ENCODE assay signal across 9 cellular contexts in the genomic region with DNA sequence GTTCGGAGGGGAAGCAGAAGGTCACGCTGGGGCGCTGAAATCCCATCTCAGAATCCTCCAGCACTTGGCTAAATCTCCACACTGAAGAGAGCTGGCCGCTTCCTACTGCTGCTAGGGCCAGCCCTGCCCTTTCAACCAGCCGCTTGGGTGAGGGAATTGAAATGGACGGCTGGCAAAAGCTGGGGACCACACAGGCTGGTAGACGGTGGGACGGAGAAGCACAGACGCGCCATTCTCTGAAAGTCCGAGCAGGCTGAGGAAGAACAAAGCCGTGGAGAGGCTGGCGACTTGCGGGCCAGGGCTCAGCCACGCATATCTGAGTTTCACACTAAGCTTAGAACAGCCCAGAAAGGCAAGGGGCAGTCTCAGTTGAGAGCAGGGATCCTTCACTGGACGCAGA. TPM values are rescaled to one million over a fixed set of nuclear protein-coding genes. Genes with fewer than 3 reads are reported as not detected.
A peak's percentile ranks its signal among the peaks of the same experiment; 100 is the strongest.
DNase-seq lines count a peak whose midpoint lies in the region; ATAC-seq and TF ChIP-seq lines count a peak whose summit lies in the region.
"Had no signal": no experiment of that assay in that cellular context is flagged by ENCODE, and none has a peak within 500 bp of the region (broad histone marks: within the 10 kb centered on the region; RNA-seq: fewer than 3 reads in every experiment).

No MANE protein-coding gene starts in this region.

- peaks cover 78% of the 10 kb centered on the region for H3K4me1 Mint-ChIP-seq in activated B cell treated with CpG ODN at 0.5 μM for 24 hours

- H3K27ac Mint-ChIP-seq in activated B cell treated with CpG ODN at 0.5 μM for 24 hours: peak overlapping the region; percentile 73

- H3K9me3 Mint-ChIP-seq in activated B cell treated with CpG ODN at 0.5 μM for 24 hours: no peaks in the 10 kb centered on the region

- ATAC-seq in activated B cell treated with CpG ODN at 0.5 μM for 24 hours (ENCODE audit: low read depth) (no peak), GM21825 (IDR thresholded peaks at IDR 0.05; ENCODE audit: unreplicated experiment) (no peak), GM21423 (IDR thresholded peaks at IDR 0.05; ENCODE audit: unreplicated experiment) (no peak)

- POLR2A ChIA-PET in activated B cell treated with CpG ODN at 0.5 μM for 24 hours (lab: Charles Lee): interaction anchor here (0.6 to 27.8 kb wide), 8 partner anchors 10 to 692 kb away, joined by 3 to 1194 read pairs (median 4); a partner anchor contains a TSS

- intact Hi-C loops in activated B cell treated with CpG ODN at 0.5 μM for 24 hours (cut with micrococcal nuclease): no loop called here
- intact Hi-C loops in head of caudate nucleus (cut with DNase I): no loop called here

- CTCF ChIA-PET in activated B cell treated with CpG ODN at 0.5 μM for 24 hours (lab: Charles Lee): interaction anchor here (1.0 to 11.5 kb wide), 6 partner anchors 9 to 24 kb away, joined by 3 to 163 read pairs (median 6); no protein-coding TSS in a partner anchor

- no peak for TF ChIP-seq CTCF in GM12864 (IDR thresholded peaks at IDR 0.05; ENCODE audit: low read depth, low read length, missing control alignments)
- no peak for TF ChIP-seq CTCF in activated B cell treated with CpG ODN at 0.5 μM for 24 hours (IDR thresholded peaks at IDR 0.05)

- H3K4me3 ChIP-seq in GM12864 (ENCODE audit: low read depth, low read length) (peak overlapping the region; percentile 92), skin epidermis (peak overlapping the region in 3 of 7 experiments; percentile 2 to 90 (median 88))

- peak overlapping the region in 11 of 21 experiments; percentile 21 to 93 (median 50) for H3K27ac ChIP-seq in skin epidermis

- H3K4me3 Mint-ChIP-seq in activated B cell treated with CpG ODN at 0.5 μM for 24 hours: peak overlapping the region; percentile 97

- no peaks in the 10 kb centered on the region for H3K27me3 Mint-ChIP-seq in activated B cell treated with CpG ODN at 0.5 μM for 24 hours

- DNase-seq in GM12864 (ENCODE audit: low read depth): no peak
- DNase-seq in activated B cell treated with CpG ODN at 0.5 μM for 24 hours: no peak
- DNase-seq in head of caudate nucleus: peak in 26 of 42 donors; percentile 30 to 76 (median 53)
- no peak for DNase-seq in NCI-H187 (lab: John Stamatoyannopoulos, UW)
- DNase-seq: GOT3, NCI-H446 treated with DMSO at 0.1 percent for 48 hours had no signal

- H3K36me3 Mint-ChIP-seq in activated B cell treated with CpG ODN at 0.5 μM for 24 hours (ENCODE audit: low read depth): peaks cover 75% of the 10 kb centered on the region

RNA-seq across cellular contexts. Expression of a gene that starts 3.6 kb away (rescaled TPM):
- total RNA-seq in activated B cell treated with CpG ODN at 0.5 μM for 24 hours: 357 and 360 TPM in 2 replicates

RNA-seq across cellular contexts. Expression of a gene that starts 30.4 kb away (rescaled TPM):
- 2.2 and 3.7 TPM in 2 replicates for total RNA-seq in activated B cell treated with CpG ODN at 0.5 μM for 24 hours

RNA-seq across cellular contexts. Expression of a gene that starts 42.2 kb away (rescaled TPM):
- 31.2 and 35.0 TPM in 2 replicates for total RNA-seq in activated B cell treated with CpG ODN at 0.5 μM for 24 hours

RNA-seq across cellular contexts. Expression of a gene that starts 49.6 kb away (rescaled TPM):
- total RNA-seq in activated B cell treated with CpG ODN at 0.5 μM for 24 hours: 12.0 and 12.6 TPM in 2 replicates

Comparison
In these comparisons a context has a peak if more than half of its experiments do, and no peak if none do; other contexts are left out.
1. DNase-seq: peak in head of caudate nucleus (26 of 42); none in GM12864 (single experiment), activated B cell treated with CpG ODN at 0.5 μM for 24 hours (single experiment) and NCI-H187 (0 of 2).